ENCODE assay signal across 17 cellular contexts in the genomic region with DNA sequence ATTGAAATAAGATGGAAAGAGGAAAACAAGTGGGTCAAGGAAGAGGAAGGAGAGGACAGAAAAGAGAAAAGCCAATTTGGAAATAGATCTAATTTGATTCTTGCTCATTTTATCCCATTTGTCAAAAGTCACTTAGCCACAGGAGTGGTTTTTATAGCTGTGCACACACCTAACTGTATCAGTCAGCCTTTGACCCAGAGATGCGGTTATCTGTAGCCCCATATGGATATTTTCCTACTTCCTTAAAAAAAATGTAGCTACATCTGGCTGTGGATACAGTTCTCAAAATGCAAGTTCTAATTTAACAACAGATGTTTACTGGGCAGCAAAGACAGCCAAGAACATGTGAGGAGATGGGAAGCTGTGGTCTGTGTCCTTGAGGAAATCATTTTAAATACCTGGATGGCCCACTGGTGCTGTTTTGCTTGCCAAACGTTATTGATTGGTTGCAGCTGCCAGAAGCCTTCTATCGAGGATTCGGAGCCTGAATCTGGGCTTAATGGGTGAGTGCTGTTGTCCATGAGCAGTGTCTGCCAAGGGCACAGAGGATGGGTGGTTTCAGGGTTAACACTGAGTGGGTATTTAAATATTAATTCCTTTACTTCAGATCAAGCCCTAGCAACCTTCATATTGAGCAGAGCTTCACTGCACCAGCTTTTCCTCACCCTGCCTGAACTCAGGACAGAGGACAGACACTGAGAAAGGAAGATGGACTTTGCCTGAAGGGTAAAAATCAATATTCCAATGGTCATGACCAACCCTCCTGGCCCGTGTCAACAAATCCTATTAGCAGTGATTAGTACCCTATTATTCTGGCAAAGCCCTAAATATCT.
"Had no signal": no experiment of that assay in that cellular context is flagged by ENCODE, and none has a peak within 500 bp of the region (broad histone marks: within the 10 kb centered on the region; RNA-seq: fewer than 3 reads in every experiment).

No MANE protein-coding gene starts in this region.

- H3K36me3 ChIP-seq: colonic mucosa, ovary, thyroid gland had no signal

- ATAC-seq: activated naive CD4-positive, alpha-beta T cell treated with anti-CD3 and anti-CD28 coated beads, Interleukin-2, amount 50 U/mL, for 72 hours; activated T-cell treated with anti-CD3 and anti-CD28 coated beads, Interleukin-2, amount 50 U/mL, for 72 hours; foreskin keratinocyte had no signal

- H3K27me3 ChIP-seq: colonic mucosa, foreskin keratinocyte, ovary, thyroid gland had no signal

- FAIRE-seq: kidney had no signal

- H3K4me3 Mint-ChIP-seq: activated CD4-positive, alpha-beta T cell treated with anti-CD3 and anti-CD28 coated beads, Interleukin-2, amount 10 ng/mL, durations not matched to agents 24 days and 14 days; activated T-cell treated with anti-CD3 and anti-CD28 coated beads, Interleukin-2, amount 50 U/mL, for 72 hours; stimulated activated memory B cell treated with anti-CD40 and anti-IgM and Interleukin-4, amounts not matched to agents 10 μg/mL and 1 μg/mL and 100 μg/mL, for 72 hours had no signal

- H3K36me3 Mint-ChIP-seq: activated naive CD4-positive, alpha-beta T cell treated with anti-CD3 and anti-CD28 coated beads, Interleukin-2, amount 50 U/mL, for 72 hours; stimulated activated memory B cell treated with anti-CD40 and anti-IgM and Interleukin-4, amounts not matched to agents 10 μg/mL and 1 μg/mL and 100 μg/mL, for 72 hours had no signal

- H3K27ac ChIP-seq: colonic mucosa, foreskin keratinocyte, ovary, thyroid gland had no signal

- H3K4me1 Mint-ChIP-seq: activated CD4-positive, alpha-beta T cell treated with anti-CD3 and anti-CD28 coated beads, Interleukin-2, amount 10 ng/mL, durations not matched to agents 24 days and 14 days; stimulated activated memory B cell treated with anti-CD40 and anti-IgM and Interleukin-4, amounts not matched to agents 10 μg/mL and 1 μg/mL and 100 μg/mL, for 72 hours had no signal

- H3K9me3 ChIP-seq: colonic mucosa, ovary, thyroid gland had no signal

- H3K4me1 ChIP-seq: colonic mucosa, thyroid gland had no signal

- H3K9me3 Mint-ChIP-seq: activated CD4-positive, alpha-beta T cell treated with anti-CD3 and anti-CD28 coated beads, Interleukin-2, amount 10 ng/mL, durations not matched to agents 24 days and 14 days; activated naive CD4-positive, alpha-beta T cell treated with anti-CD3 and anti-CD28 coated beads, Interleukin-2, amount 50 U/mL, for 72 hours; activated T-cell treated with anti-CD3 and anti-CD28 coated beads, Interleukin-2, amount 50 U/mL, for 72 hours; stimulated activated memory B cell treated with anti-CD40 and anti-IgM and Interleukin-4, amounts not matched to agents 10 μg/mL and 1 μg/mL and 100 μg/mL, for 72 hours had no signal

- H3K4me3 ChIP-seq: colonic mucosa, ovary, thyroid gland had no signal

- DNase-seq: activated CD4-positive, alpha-beta T cell treated with anti-CD3 and anti-CD28 coated beads, Interleukin-2, amount 10 ng/mL, durations not matched to agents 24 days and 14 days; activated CD4-positive, CD25-positive, alpha-beta regulatory T cell; activated CD8-positive, alpha-beta memory T cell treated with anti-CD3 and anti-CD28 coated beads, Interleukin-2, amount 50 U/mL, for 48 hours; activated gamma-delta T cell; activated T-cell treated with anti-CD3 and anti-CD28 coated beads, Interleukin-2, amount 50 U/mL, for 72 hours; central memory CD4-positive, alpha-beta T cell; colonic mucosa; foreskin keratinocyte; glutamatergic neuron; hypothalamus; kidney; ovary; retina; stimulated activated CD4-positive, alpha-beta T cell treated with anti-CD3 and anti-CD28 coated beads, Interleukin-2, amount 100 ng/mL, for 48 hours; thyroid gland had no signal

- H3K27ac Mint-ChIP-seq: activated CD4-positive, alpha-beta T cell treated with anti-CD3 and anti-CD28 coated beads, Interleukin-2, amount 10 ng/mL, durations not matched to agents 24 days and 14 days; activated naive CD4-positive, alpha-beta T cell treated with anti-CD3 and anti-CD28 coated beads, Interleukin-2, amount 50 U/mL, for 72 hours; activated T-cell treated with anti-CD3 and anti-CD28 coated beads, Interleukin-2, amount 50 U/mL, for 72 hours; stimulated activated memory B cell treated with anti-CD40 and anti-IgM and Interleukin-4, amounts not matched to agents 10 μg/mL and 1 μg/mL and 100 μg/mL, for 72 hours had no signal
